Comparison of ENCODE assay signal across 10 cellular contexts in genomic region chr2:68907923-68908253, GRCh38. TPM values are rescaled to one million over a fixed set of nuclear protein-coding genes. Genes with fewer than 3 reads are reported as not detected.
DNase-seq lines count a peak whose midpoint lies in the region; ATAC-seq and TF ChIP-seq lines count a peak whose summit lies in the region.
"Had no signal": no experiment of that assay in that cellular context is flagged by ENCODE, and none has a peak within 500 bp of the region (broad histone marks: within the 10 kb centered on the region; RNA-seq: fewer than 3 reads in every experiment).

No MANE protein-coding gene starts in this region.

- H3K56ac ChIP-seq in IMR-90 (ENCODE audit: extremely low read depth, insufficient read depth, low read length), result no peak overlapping the region

- ATAC-seq in GM18499 (IDR thresholded peaks at IDR 0.05; ENCODE audit: insufficient read depth, unreplicated experiment), result peak; percentile 8
- ATAC-seq in GM21723 (IDR thresholded peaks at IDR 0.05; ENCODE audit: unreplicated experiment), result peak; percentile 21
- ATAC-seq in IMR-90 (ENCODE audit: low read depth), result no peak
- ATAC-seq in gastrocnemius medialis, result no peak
- ATAC-seq in HG02938 (IDR thresholded peaks at IDR 0.05; ENCODE audit: unreplicated experiment), result no peak

- H3K23ac ChIP-seq in IMR-90 (ENCODE audit: low read depth, low read length), result no peak overlapping the region

- peak overlapping the region; percentile 7; the same call in 1 of the 2 replicates for H3K18ac ChIP-seq in IMR-90 (ENCODE audit: low read depth, low read length)

- H2AK5ac ChIP-seq in IMR-90 (ENCODE audit: low read depth, low read length), result peak overlapping the region; percentile 97

- no peak overlapping the region for H2BK5ac ChIP-seq in IMR-90 (ENCODE audit: low read depth, low read length, poor library complexity, severe bottlenecking)

- dilution Hi-C loops in IMR-90 (cut with HindIII; ENCODE audit: low sequenced_read_pairs, unreplicated experiment), result no loop called here

- no peak for TF ChIP-seq POLR2A in IMR-90 (IDR thresholded peaks at IDR 0.05; ENCODE audit: low read depth, low read length)
- no peak for TF ChIP-seq POLR2A in gastrocnemius medialis (IDR thresholded peaks at IDR 0.05)

- WGBS in IMR-90 (ENCODE audit: extremely low coverage in 2 of 2, insufficient read length in 1 of 2), 2 experiments, result no CpG with 5 or more reads among the region's 4 CpGs

- CTCF ChIA-PET in IMR-90 (lab: Yijun Ruan, JAX), result interaction anchor here (1.2 to 2.8 kb wide), 4 partner anchors 48 to 313 kb away, joined by 3 to 13 read pairs (median 4); no protein-coding TSS in a partner anchor

- peaks cover 10% of the 10 kb centered on the region for H3K4me1 ChIP-seq in IMR-90 (ENCODE audit: control insufficient read depth, insufficient read depth, low read length)
- peaks cover 8 to 10% of the 10 kb centered on the region in 2 donors for H3K4me1 ChIP-seq in gastrocnemius medialis
- H3K4me1 ChIP-seq: parathyroid adenoma had no signal

- DNase-seq in IMR-90, result no peak
- DNase-seq in germinal center (ENCODE audit: low spot score), result peak; percentile 12
- DNase-seq in gastrocnemius medialis, result no peak
- no peak for DNase-seq in NCI-H1092 treated with DMSO at 0.1 percent for 48 hours (lab: John Stamatoyannopoulos, UW)
- no peak for DNase-seq in NCI-H526 treated with DMSO at 0.1 percent for 48 hours (lab: John Stamatoyannopoulos, UW)

- in situ Hi-C loops in IMR-90 (cut with MboI; ENCODE audit: low sequenced_read_pairs), result no loop called here
- in situ Hi-C loops in gastrocnemius medialis (cut with MboI; ENCODE audit: low sequenced_read_pairs in 4 of 4), result loop anchor here in 1 of 4 donors (25.0 kb wide), 2 partner anchors 171 to 421 kb away; partner anchors contain the start of gene ARHGAP25

- H4K91ac ChIP-seq in IMR-90 (ENCODE audit: insufficient read depth, low read depth, low read length), result peak overlapping the region; percentile 39

- H3K14ac ChIP-seq in IMR-90 (replicated peaks; ENCODE audit: low read depth, low read length), result 0 out of 2 replicates have a peak overlapping the region, but pooled peaks have one; percentile 2

- peak overlapping the region; percentile 76; the same call in 2 of the 3 replicates for H2BK15ac ChIP-seq in IMR-90 (ENCODE audit: low read depth, low read length)

- no peaks in the 10 kb centered on the region for H3K27me3 ChIP-seq in IMR-90 (ENCODE audit: control insufficient read depth, insufficient read depth, low read length)
- no peaks in the 10 kb centered on the region for H3K27me3 ChIP-seq in gastrocnemius medialis

- H3K9ac ChIP-seq in IMR-90 (ENCODE audit: low read depth, low read length), result no peak overlapping the region
- H3K9ac ChIP-seq: parathyroid adenoma had no signal

- H4K20me1 ChIP-seq in IMR-90 (ENCODE audit: insufficient read depth, low read length), result no peaks in the 10 kb centered on the region

- no peak for TF ChIP-seq CTCF in IMR-90 (conservative IDR thresholded peaks at IDR 0.05; ENCODE audit: low read depth, low read length)
- TF ChIP-seq CTCF in gastrocnemius medialis (IDR thresholded peaks at IDR 0.05 in 4 of 5, conservative IDR thresholded peaks at IDR 0.05 in 1 of 5), result no peak

- H2BK20ac ChIP-seq in IMR-90 (ENCODE audit: low read depth, low read length), result peak overlapping the region; percentile 90

- H3K9me3 ChIP-seq in IMR-90 (ENCODE audit: control insufficient read depth, insufficient read depth, low read length) (no peaks in the 10 kb centered on the region), gastrocnemius medialis (no peaks in the 10 kb centered on the region)

- peak overlapping the region; percentile 65 for H2AK9ac ChIP-seq in IMR-90 (replicated peaks; ENCODE audit: low read depth, low read length, poor library complexity)

- no peak overlapping the region for H3K27ac ChIP-seq in IMR-90 (ENCODE audit: insufficient read depth, low read length)
- H3K27ac ChIP-seq in gastrocnemius medialis, result no peak overlapping the region
- H3K27ac ChIP-seq: parathyroid adenoma had no signal

- H3K4me3 ChIP-seq in IMR-90 (ENCODE audit: insufficient read depth, low read depth, low read length) (no peak overlapping the region), gastrocnemius medialis (no peak overlapping the region)

- peaks cover 6% of the 10 kb centered on the region; the same call in 1 of the 2 replicates for H3K9me1 ChIP-seq in IMR-90 (ENCODE audit: insufficient read depth, low read length)

- BruUV-seq in IMR-90 (replicated peaks; lab: Mats Ljungman, UMichigan), result no TSS peak

- no peak overlapping the region for H3K4me2 ChIP-seq in IMR-90 (ENCODE audit: low read depth, low read length)

- no peaks in the 10 kb centered on the region for H3K79me1 ChIP-seq in IMR-90 (ENCODE audit: low read depth in 1 of 2, low read length in 2 of 2)

- POLR2A ChIA-PET in IMR-90 (lab: Charles Lee; ENCODE audit: unreplicated experiment), result no interaction called here

- H3K36me3 ChIP-seq in IMR-90 (ENCODE audit: control insufficient read depth, insufficient read depth, low read length) (no peaks in the 10 kb centered on the region), gastrocnemius medialis (no peaks in the 10 kb centered on the region)

- H2AFZ ChIP-seq in IMR-90 (replicated peaks; ENCODE audit: low read length, poor library complexity), result no peak overlapping the region

- intact Hi-C loops in IMR-90 (cut with micrococcal nuclease), result loop anchor here (5.0 kb wide), 1 partner anchor 51 kb away; no protein-coding TSS in a partner anchor
- intact Hi-C loops in gastrocnemius medialis (cut with DNase I; ENCODE audit: low total_unique reads), result loop anchor here (5.0 to 10.0 kb wide), 2 partner anchors 73 to 156 kb away; no protein-coding TSS in a partner anchor

- no peak for TF ChIP-seq RAD21 in IMR-90 (IDR thresholded peaks at IDR 0.05; ENCODE audit: low read length)

- H2BK120ac ChIP-seq in IMR-90 (ENCODE audit: low read depth, low read length), result peak overlapping the region; percentile 95

- no peak overlapping the region for H4K5ac ChIP-seq in IMR-90 (ENCODE audit: low read depth, low read length)

- peak overlapping the region; percentile 51 to 71; a peak in 3 of 4 replicates for H4K8ac ChIP-seq in IMR-90 (ENCODE audit: low read depth in 2 of 2, low read length in 2 of 2)

- H3K4ac ChIP-seq in IMR-90 (ENCODE audit: low read depth, low read length), result peak overlapping the region; percentile 84; the same call in 1 of the 2 replicates

TF ChIP-seq in IMR-90, 13 proteins besides CTCF, POLR2A, EP300 and RAD21:
- TF ChIP-seq RFX5 (IDR thresholded peaks at IDR 0.05; ENCODE audit: low read depth, low read length), result no peak
- TF ChIP-seq, protein P1, sequence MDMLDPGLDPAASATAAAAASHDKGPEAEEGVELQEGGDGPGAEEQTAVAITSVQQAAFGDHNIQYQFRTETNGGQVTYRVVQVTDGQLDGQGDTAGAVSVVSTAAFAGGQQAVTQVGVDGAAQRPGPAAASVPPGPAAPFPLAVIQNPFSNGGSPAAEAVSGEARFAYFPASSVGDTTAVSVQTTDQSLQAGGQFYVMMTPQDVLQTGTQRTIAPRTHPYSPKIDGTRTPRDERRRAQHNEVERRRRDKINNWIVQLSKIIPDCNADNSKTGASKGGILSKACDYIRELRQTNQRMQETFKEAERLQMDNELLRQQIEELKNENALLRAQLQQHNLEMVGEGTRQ (IDR thresholded peaks at IDR 0.05; ENCODE audit: low read depth, low read length), result no peak

RNA-seq across cellular contexts. Expression of gene BMP10, which starts 36.7 kb away (rescaled TPM):
- total RNA-seq in IMR-90 (2012; rRNA removed) (not detected in 2 replicates), gastrocnemius medialis (not detected)
- polyA plus RNA-seq in IMR-90 (2012; rRNA removed), result not detected in 2 replicates
- not detected in 2 replicates for polyA plus RNA-seq in IMR-90 (2012; cell fraction: cytosol; rRNA removed)
- not detected in 2 replicates for polyA plus RNA-seq in IMR-90 (2012; cell fraction: nucleus; rRNA removed; ENCODE audit: low replicate concordance)
- total RNA-seq: esophagus mucosa had no signal

RNA-seq across cellular contexts. Expression of gene GKN2, which starts 44.8 kb away (rescaled TPM):
- not detected in 2 replicates for total RNA-seq in IMR-90 (2012; rRNA removed)
- polyA plus RNA-seq in IMR-90 (2012; rRNA removed), result not detected in 2 replicates
- not detected in 2 replicates for polyA plus RNA-seq in IMR-90 (2012; cell fraction: cytosol; rRNA removed)
- polyA plus RNA-seq in IMR-90 (2012; cell fraction: nucleus; rRNA removed; ENCODE audit: low replicate concordance), result not detected in 2 replicates
- total RNA-seq in gastrocnemius medialis, result not detected
- total RNA-seq: esophagus mucosa had no signal

Comparison
In these comparisons a context has a peak if more than half of its experiments do, and no peak if none do; other contexts are left out.
1. ATAC-seq: peak in GM18499 (single experiment) and GM21723 (single experiment); none in IMR-90 (single experiment), gastrocnemius medialis (0 of 2) and HG02938 (single experiment).